In genomic region chr12:574475-575128, GRCh38 we compare ENCODE assay signal across 10 cellular contexts.
DNase-seq lines count a peak whose midpoint lies in the region; ATAC-seq, FAIRE-seq and TF ChIP-seq lines count a peak whose summit lies in the region.
"Had no signal": no experiment of that assay in that cellular context is flagged by ENCODE, and none has a peak within 500 bp of the region (broad histone marks: within the 10 kb centered on the region; RNA-seq: fewer than 3 reads in every experiment).

No MANE protein-coding gene starts in this region.

- no peaks in the 10 kb centered on the region for H3K36me3 Mint-ChIP-seq in HFFc6 (ENCODE audit: low read depth)
- H3K36me3 Mint-ChIP-seq in nephron (ENCODE audit: low read depth), result no peaks in the 10 kb centered on the region

- H2AFZ ChIP-seq in OCI-LY7 (ENCODE audit: low read length), result no peak overlapping the region

- H3K9ac ChIP-seq in BLaER1 treated with 17β-estradiol and CSF1 and Interleukin-3, amounts not matched to agents 10 nM and 100 nM, result peak overlapping the region in 2 of 11 experiments; percentile 40 to 68; a peak in 1 of 22 replicates

- H3K27ac ChIP-seq in BLaER1 treated with 17β-estradiol and CSF1 and Interleukin-3, amounts not matched to agents 10 nM and 100 nM, result peak overlapping the region in 4 of 11 experiments; percentile 8 to 74 (median 48); a peak in 5 of 22 replicates
- H3K27ac ChIP-seq in pancreas (no peak overlapping the region), OCI-LY7 (ENCODE audit: low read depth, low read length, poor library complexity, severe bottlenecking) (no peak overlapping the region)

- TF ChIP-seq CTCF in HFFc6 (IDR thresholded peaks at IDR 0.05), result no peak
- TF ChIP-seq CTCF in bronchial epithelial cell (IDR thresholded peaks at IDR 0.05; ENCODE audit: insufficient read depth, low read length, severe bottlenecking), result no peak
- TF ChIP-seq CTCF in nephron (IDR thresholded peaks at IDR 0.05; ENCODE audit: unreplicated experiment in 3 of 3), result no peak
- TF ChIP-seq CTCF in pancreas (IDR thresholded peaks at IDR 0.05), result no peak
- no peak for TF ChIP-seq CTCF in OCI-LY7 (conservative IDR thresholded peaks at IDR 0.05; ENCODE audit: low read length)

- BruUV-seq in OCI-LY7 (replicated peaks; lab: Mats Ljungman, UMichigan), result no TSS peak

- no peaks in the 10 kb centered on the region for H4K20me1 ChIP-seq in BLaER1 treated with 17β-estradiol and CSF1 and Interleukin-3, amounts not matched to agents 10 nM and 100 nM
- H4K20me1 ChIP-seq in OCI-LY7 (ENCODE audit: insufficient read depth, low read length), result no peaks in the 10 kb centered on the region

- H3K27ac Mint-ChIP-seq in HFFc6 (peak overlapping the region; percentile 65), nephron (peak overlapping the region; percentile 0 to 85 (median 38))

- intact Hi-C loops in pancreas (cut with DNase I) (loop anchor here in 2 of 3 donors (5.0 kb wide), 3 partner anchors 178 to 378 kb away; partner anchors contain the start of gene WNK1 (in 1 of the 2)), OCI-LY7 (cut with micrococcal nuclease; ENCODE audit: unreplicated experiment) (loop anchor here (10.0 kb wide), 2 partner anchors 100 to 520 kb away; no protein-coding TSS in a partner anchor)

- ATAC-seq in GM21360 (IDR thresholded peaks at IDR 0.05; ENCODE audit: unreplicated experiment) (no peak), pancreas (no peak)

- no peaks in the 10 kb centered on the region for H3K36me3 ChIP-seq in BLaER1 treated with 17β-estradiol and CSF1 and Interleukin-3, amounts not matched to agents 10 nM and 100 nM
- H3K36me3 ChIP-seq in bronchial epithelial cell (ENCODE audit: control insufficient read depth, insufficient read depth, low read length) (no peaks in the 10 kb centered on the region), pancreas (no peaks in the 10 kb centered on the region), OCI-LY7 (ENCODE audit: insufficient read depth, low read length) (no peaks in the 10 kb centered on the region)
- H3K36me3 ChIP-seq: adrenal gland had no signal

- no peak overlapping the region for H3K4me3 ChIP-seq in BLaER1 treated with 17β-estradiol and CSF1 and Interleukin-3, amounts not matched to agents 10 nM and 100 nM
- H3K4me3 ChIP-seq in bronchial epithelial cell (ENCODE audit: low read depth, low read length) (no peak overlapping the region), pancreas (no peak overlapping the region), OCI-LY7 (ENCODE audit: low read depth, low read length, poor library complexity, severe bottlenecking) (no peak overlapping the region)
- H3K4me3 ChIP-seq: adrenal gland had no signal

- peaks cover 4% of the 10 kb centered on the region for H3K27me3 Mint-ChIP-seq in HFFc6 (ENCODE audit: insufficient read depth)
- no peaks in the 10 kb centered on the region for H3K27me3 Mint-ChIP-seq in nephron (ENCODE audit: low read depth)

- H3K4me1 Mint-ChIP-seq in HFFc6 (ENCODE audit: low read depth) (peaks cover 62% of the 10 kb centered on the region), nephron (peaks cover 60% of the 10 kb centered on the region)

- peaks cover 43 to 88% (median 56%) of the 10 kb centered on the region in 10 experiments for H3K4me1 ChIP-seq in BLaER1 treated with 17β-estradiol and CSF1 and Interleukin-3, amounts not matched to agents 10 nM and 100 nM
- H3K4me1 ChIP-seq in pancreas (peaks cover 0 to 3% (median 0%) of the 10 kb centered on the region in 3 donors), OCI-LY7 (ENCODE audit: insufficient read depth, low read length, poor library complexity, severe bottlenecking) (peaks cover 18% of the 10 kb centered on the region)

- no peak for TF ChIP-seq POLR2A in H54 (IDR thresholded peaks at IDR 0.05; ENCODE audit: low read depth, low read length)

- H3K4me3 Mint-ChIP-seq in HFFc6 (no peak overlapping the region), nephron (no peak overlapping the region)

- H3K9me2 ChIP-seq in OCI-LY7 (ENCODE audit: insufficient read depth, low read length), result no peaks in the 10 kb centered on the region

- no peak for DNase-seq in HFFc6
- DNase-seq in bronchial epithelial cell (ENCODE audit: low read depth), result peak; percentile 92
- no peak for DNase-seq in H54 (ENCODE audit: insufficient read length, low spot score)
- DNase-seq in pancreas, result no peak
- DNase-seq in OCI-LY7 (ENCODE audit: low spot score), result no peak
- DNase-seq: adrenal gland, NCI-H1092 had no signal

- POLR2A ChIA-PET in OCI-LY7 (lab: Charles Lee), result interaction anchor here (1.6 kb wide), 1 partner anchor 154 kb away, joined by 3 read pairs; no protein-coding TSS in a partner anchor

- H3K4me2 ChIP-seq in BLaER1 treated with 17β-estradiol and CSF1 and Interleukin-3, amounts not matched to agents 10 nM and 100 nM, result peak overlapping the region; percentile 50 to 81 (median 57); a peak in 14 of 22 replicates
- no peak overlapping the region for H3K4me2 ChIP-seq in OCI-LY7 (ENCODE audit: low read length)

- H3K9me3 Mint-ChIP-seq in HFFc6 (no peaks in the 10 kb centered on the region), nephron (no peaks in the 10 kb centered on the region)

- WGBS in pancreas, 2 donors, result 83 to 89% methylated on average over 3 of the region's 3 CpGs

- H3K27me3 ChIP-seq in BLaER1 treated with 17β-estradiol and CSF1 and Interleukin-3, amounts not matched to agents 10 nM and 100 nM, result no peaks in the 10 kb centered on the region
- H3K27me3 ChIP-seq in bronchial epithelial cell (ENCODE audit: control insufficient read depth, insufficient read depth, low read length) (no peaks in the 10 kb centered on the region), pancreas (no peaks in the 10 kb centered on the region)
- H3K27me3 ChIP-seq: adrenal gland had no signal

- H3K9me3 ChIP-seq in BLaER1 treated with 17β-estradiol and CSF1 and Interleukin-3, amounts not matched to agents 10 nM and 100 nM (replicated peaks in 1 of 11), result peaks cover 0 to 7% (median 0%) of the 10 kb centered on the region in 11 experiments; a peak in 1 of 22 replicates
- H3K9me3 ChIP-seq in pancreas, result no peaks in the 10 kb centered on the region
- H3K9me3 ChIP-seq in OCI-LY7 (ENCODE audit: low read length), result no peaks in the 10 kb centered on the region
- H3K9me3 ChIP-seq: adrenal gland had no signal

- CTCF ChIA-PET in OCI-LY7 (lab: Charles Lee; ENCODE audit: unreplicated experiment), result no interaction called here

- no peaks in the 10 kb centered on the region for H3K79me2 ChIP-seq in OCI-LY7 (ENCODE audit: insufficient read depth, low read depth, low read length)

- no peak for FAIRE-seq in bronchial epithelial cell (lab: Jason Lieb, UNC)
- FAIRE-seq in H54 (lab: Jason Lieb, UNC), result no peak
- no peak for FAIRE-seq in pancreas (lab: Jason Lieb, UNC)
